Comparison of ENCODE assay signal across 23 cellular contexts in the genomic region with DNA sequence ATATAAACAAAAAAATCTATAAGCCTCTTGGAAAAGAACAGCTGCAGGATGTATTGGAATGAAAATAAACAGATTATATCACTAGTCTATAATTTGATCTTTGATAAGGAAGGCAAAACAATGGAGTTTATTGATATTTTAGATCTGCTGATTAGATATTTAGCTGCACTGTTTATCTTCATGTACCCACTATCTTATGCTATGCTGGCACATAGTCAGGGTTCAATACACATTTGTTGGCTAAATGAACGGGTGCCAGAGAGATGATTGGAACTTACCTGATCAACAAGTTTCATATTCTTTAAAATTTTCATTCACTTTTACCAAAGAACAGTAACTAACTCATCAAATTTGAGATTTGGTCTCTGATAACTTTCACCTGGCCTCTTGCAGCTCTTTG. TPM values are rescaled to one million over a fixed set of nuclear protein-coding genes. Genes with fewer than 3 reads are reported as not detected.
"Had no signal": no experiment of that assay in that cellular context is flagged by ENCODE, and none has a peak within 500 bp of the region (broad histone marks: within the 10 kb centered on the region; RNA-seq: fewer than 3 reads in every experiment).

No MANE protein-coding gene starts in this region.

- H2AFZ ChIP-seq: parathyroid adenoma had no signal

- H3K9ac ChIP-seq: parathyroid adenoma had no signal

- ATAC-seq: activated naive CD8-positive, alpha-beta T cell treated with anti-CD3 and anti-CD28 coated beads, Interleukin-2, amount 50 U/mL, for 24 hours; esophagus mucosa; gastrocnemius medialis; heart left ventricle; left ventricle myocardium superior; natural killer cell; stimulated activated memory B cell treated with anti-CD40 and anti-IgM and Interleukin-4, amounts not matched to agents 10 μg/mL and 1 μg/mL and 100 μg/mL, for 72 hours had no signal

- H3K4me3 ChIP-seq: coronary artery, gastrocnemius medialis, heart left ventricle, sigmoid colon, spleen, thyroid gland had no signal

- H3K79me2 ChIP-seq: parathyroid adenoma had no signal

- H3K36me3 ChIP-seq: brain microvascular endothelial cell, gastrocnemius medialis, heart left ventricle, sigmoid colon, spleen, thyroid gland had no signal

- H3K27me3 ChIP-seq: brain microvascular endothelial cell, gastrocnemius medialis, heart left ventricle, sigmoid colon, spleen, thyroid gland had no signal

- H3K27ac ChIP-seq: coronary artery, gastrocnemius medialis, heart left ventricle, parathyroid adenoma, sigmoid colon, spleen, thyroid gland had no signal

- H3K9me3 ChIP-seq: gastrocnemius medialis, heart left ventricle, sigmoid colon, spleen, thyroid gland had no signal

- DNase-seq: activated CD4-positive, alpha-beta memory T cell treated with anti-CD3 and anti-CD28 coated beads for 36 hours; activated naive CD4-positive, alpha-beta T cell treated with anti-CD3 and anti-CD28 coated beads, Interleukin-2, amount 10 ng/mL, durations not matched to agents 7 days and 5 days; activated naive CD8-positive, alpha-beta T cell treated with anti-CD3 and anti-CD28 coated beads, Interleukin-2, amount 50 U/mL, for 24 hours; activated T-cell treated with anti-CD3 and anti-CD28 coated beads for 4 hours; anterior cingulate cortex; brain microvascular endothelial cell; gastrocnemius medialis; heart left ventricle; kidney glomerular epithelial cell; left ventricle myocardium superior; natural killer cell; sigmoid colon; spleen; stimulated activated CD4-positive, alpha-beta T cell treated with anti-CD3 and anti-CD28 coated beads, Interleukin-4, amount 100 ng/mL, for 4 hours; SW 1271; T-helper 2 cell; thyroid gland had no signal

- H3K4me1 ChIP-seq: gastrocnemius medialis, parathyroid adenoma, spleen, thyroid gland had no signal

RNA-seq across cellular contexts. Expression of a gene that starts 26.9 kb away (rescaled TPM):
- total RNA-seq: activated CD4-positive, alpha-beta memory T cell treated with anti-CD3 and anti-CD28 coated beads for 36 hours; activated T-helper 2 cell treated with anti-CD3 and anti-CD28 coated beads, Interferon-gamma antibody, Interleukin-2, Interleukin-4, amounts not matched to agents 10 μg/mL and 5 μg/mL and 100 μg/mL, durations not matched to agents 14 hours and 24 hours and 36 hours; esophagus mucosa; gastrocnemius medialis; heart left ventricle; left ventricle myocardium superior; natural killer cell; sigmoid colon; spleen; thyroid gland; ureter had no signal
- polyA plus RNA-seq: heart left ventricle, sigmoid colon had no signal
